8 cellular contexts compared by ENCODE assay signal in the genomic region with DNA sequence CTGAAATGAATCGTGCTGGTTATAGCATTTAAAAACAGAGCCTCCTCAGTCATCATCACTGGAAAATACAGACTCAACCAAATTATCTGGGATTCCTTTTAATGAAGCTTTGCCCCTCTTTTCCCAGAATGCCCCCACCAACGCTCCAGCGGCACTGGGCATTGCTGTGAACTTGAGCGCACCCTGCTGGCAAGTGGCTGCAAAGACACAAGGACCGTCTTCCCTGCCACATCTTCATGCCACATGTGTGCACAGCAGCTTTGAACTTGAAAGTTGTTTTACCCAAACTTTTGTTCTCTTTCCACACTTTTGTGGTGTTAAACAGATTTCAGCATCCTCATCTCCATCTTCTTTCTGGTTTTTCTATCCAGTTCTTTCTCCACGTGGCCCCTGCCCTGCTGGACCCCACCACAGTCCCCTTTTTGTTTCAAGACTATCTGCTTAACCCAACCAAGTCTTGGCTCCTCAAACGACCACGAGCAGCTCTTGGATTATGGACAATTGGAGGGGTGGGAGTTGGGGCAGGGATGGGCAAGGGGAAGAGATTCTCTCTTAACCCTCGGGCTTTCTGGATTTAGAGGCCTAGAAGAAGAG. TPM values are rescaled to one million over a fixed set of nuclear protein-coding genes. Genes with fewer than 3 reads are reported as not detected.
DNase-seq lines count a peak whose midpoint lies in the region; ATAC-seq and TF ChIP-seq lines count a peak whose summit lies in the region.

No MANE protein-coding gene starts in this region.

- peak; percentile 48 for DNase-seq in HK-2 (ENCODE audit: unreplicated experiment)
- DNase-seq in SHP77 treated with DMSO at 0.1 percent for 48 hours (lab: John Stamatoyannopoulos, UW), result peak; percentile 27
- peak; percentile 10 for DNase-seq in amniotic epithelial cell (ENCODE audit: low read depth)
- DNase-seq in hepatocyte (ENCODE audit: low spot score), result peak; percentile 73
- DNase-seq in stimulated activated CD4-positive, alpha-beta T cell treated with anti-CD3 and anti-CD28 coated beads, Interleukin-15, amount 100 ng/mL, for 24 hours, result peak; percentile 68

- H3K36me3 ChIP-seq in hepatocyte (replicated peaks; ENCODE audit: insufficient read depth, low read depth), result no peaks in the 10 kb centered on the region

- H3K4me3 ChIP-seq in hepatocyte, result no peak overlapping the region

- H3K27me3 ChIP-seq in hepatocyte, result peaks cover 26% of the 10 kb centered on the region

- no peak overlapping the region for H3K4me2 ChIP-seq in hepatocyte

- WGBS in hepatocyte (ENCODE audit: low lambda C conversion rate, missing lambda C conversion rate), result 23% methylated on average over 9 of the region's 9 CpGs

- H4K20me1 ChIP-seq in hepatocyte (ENCODE audit: insufficient read depth, poor library complexity, severe bottlenecking), result no peaks in the 10 kb centered on the region

- ATAC-seq in GM18867 (IDR thresholded peaks at IDR 0.05; ENCODE audit: unreplicated experiment) (peak; percentile 81), GM19035 (IDR thresholded peaks at IDR 0.05; ENCODE audit: unreplicated experiment) (no peak)

- no peaks in the 10 kb centered on the region for H3K9me2 ChIP-seq in hepatocyte (replicated peaks; ENCODE audit: insufficient read depth)

- no peaks in the 10 kb centered on the region for H3K79me2 ChIP-seq in hepatocyte

- H3K27ac ChIP-seq in C4-2B, result no peak overlapping the region
- H3K27ac ChIP-seq in hepatocyte, result no peak overlapping the region

- H2AFZ ChIP-seq in hepatocyte, result no peak overlapping the region

- no peaks in the 10 kb centered on the region for H3K9me3 ChIP-seq in hepatocyte (ENCODE audit: low read depth)

- TF ChIP-seq CTCF in C4-2B (conservative IDR thresholded peaks at IDR 0.05), result peak; percentile 96
- TF ChIP-seq CTCF in hepatocyte (IDR thresholded peaks at IDR 0.05; ENCODE audit: poor library complexity), result peak; percentile 84

- H3K4me1 ChIP-seq in hepatocyte (ENCODE audit: insufficient read depth), result peaks cover under 1% of the 10 kb centered on the region

RNA-seq across cellular contexts. Expression of gene LMX1A, which starts 12.8 kb away (rescaled TPM):
- not detected in 2 replicates for total RNA-seq in hepatocyte
- polyA plus RNA-seq in hepatocyte, result not detected in 2 replicates

Comparison
In these comparisons a context has a peak if more than half of its experiments do, and no peak if none do; other contexts are left out.
1. DNase-seq: peak in every context shown above with its lines; median percentile 73 in hepatocyte; 68 in stimulated activated CD4-positive, alpha-beta T cell treated with anti-CD3 and anti-CD28 coated beads, Interleukin-15, amount 100 ng/mL, for 24 hours; 48 in HK-2; 27 in SHP77 treated with DMSO at 0.1 percent for 48 hours; 10 in amniotic epithelial cell.